ENCODE assay signal across 13 cellular contexts in genomic region chr14:93318927-93319326, GRCh38. TPM values are rescaled to one million over a fixed set of nuclear protein-coding genes. Genes with fewer than 3 reads are reported as not detected.
A peak's percentile ranks its signal among the peaks of the same experiment; 100 is the strongest.
DNase-seq lines count a peak whose midpoint lies in the region; ATAC-seq, FAIRE-seq and TF ChIP-seq lines count a peak whose summit lies in the region.
"Had no signal": no experiment of that assay in that cellular context is flagged by ENCODE, and none has a peak within 500 bp of the region (broad histone marks: within the 10 kb centered on the region; RNA-seq: fewer than 3 reads in every experiment).

No MANE protein-coding gene starts in this region.

- H3K4me1 ChIP-seq in PC-9 (replicated peaks; ENCODE audit: insufficient read depth) = peaks cover 9% of the 10 kb centered on the region
- peaks cover 10 to 65% (median 44%) of the 10 kb centered on the region in 4 donors for H3K4me1 ChIP-seq in stomach

- peaks cover 3% of the 10 kb centered on the region; the same call in 1 of the 2 replicates for H3F3A ChIP-seq in PC-9 (ENCODE audit: insufficient read depth, low read depth)

- 78 to 86% (median 83%) methylated on average over 5 of the region's 5 CpGs for WGBS in stomach, 5 donors

- peaks cover 12% of the 10 kb centered on the region; the same call in 1 of the 2 replicates for H3K36me3 ChIP-seq in PC-9 (ENCODE audit: low read depth)
- no peaks in the 10 kb centered on the region for H3K36me3 ChIP-seq in stomach
- H3K36me3 ChIP-seq: upper lobe of left lung had no signal

- H3K27me3 ChIP-seq in PC-9 (ENCODE audit: insufficient read depth, low read depth) (no peaks in the 10 kb centered on the region), stomach (no peaks in the 10 kb centered on the region)
- H3K27me3 ChIP-seq: upper lobe of left lung had no signal

- TF ChIP-seq EP300 in stomach (IDR thresholded peaks at IDR 0.05) = no peak

- intact Hi-C loops in PC-9 (cut with micrococcal nuclease; ENCODE audit: unreplicated experiment) (loop anchor here (2.0 kb wide), 1 partner anchor 60 kb away; no protein-coding TSS in a partner anchor), stomach (cut with DNase I; ENCODE audit: low total_unique reads) (no loop called here)

- H3K4me2 ChIP-seq in PC-9 = no peak overlapping the region

- DNase-seq in GM18507 (ENCODE audit: extremely low spot score, insufficient read length, low read depth) (no peak), PC-9 (no peak), epithelial cell of proximal tubule (ENCODE audit: low read depth) (peak; percentile 71), renal cortical epithelial cell (ENCODE audit: low read depth) (peak; percentile 94), stomach (no peak), SKM-1 (lab: John Stamatoyannopoulos, UW; ENCODE audit: unreplicated experiment) (no peak)
- no peak for DNase-seq in activated CD4-positive, CD25-positive, alpha-beta regulatory T cell treated with anti-CD3 and anti-CD28 coated beads, Interleukin-2, amount 50 U/mL, for 72 hours
- DNase-seq in stimulated activated naive CD8-positive, alpha-beta T cell treated with anti-CD3 and anti-CD28 coated beads, Interleukin-15, Interleukin-2, amounts not matched to agents 100 U/mL and 50 U/mL, for 24 hours = no peak
- DNase-seq: activated effector memory CD4-positive, alpha-beta T cell treated with Interleukin-2 at 50 U/mL for 16 hours; glutamatergic neuron; NCI-H2227 treated with DMSO at 0.1 percent for 48 hours; SHP77 treated with DMSO at 0.1 percent for 48 hours; upper lobe of left lung had no signal

- H3K27ac ChIP-seq in PC-9 (0 out of 2 replicates have a peak overlapping the region, but pooled peaks have one; percentile 18), stomach (no peak overlapping the region)
- H3K27ac ChIP-seq: upper lobe of left lung had no signal

- CTCF ChIA-PET in PC-9 (lab: Charles Lee) = no interaction called here

- H3K4me3 ChIP-seq in PC-9 = no peak overlapping the region
- peak overlapping the region; percentile 37 for H3K4me3 ChIP-seq in epithelial cell of proximal tubule (ENCODE audit: low read depth, low read length)
- H3K4me3 ChIP-seq in stomach = no peak overlapping the region
- H3K4me3 ChIP-seq: upper lobe of left lung had no signal

- peaks cover 20% of the 10 kb centered on the region for H4K20me1 ChIP-seq in PC-9 (ENCODE audit: insufficient read depth)

- FAIRE-seq in GM18507 (lab: Jason Lieb, UNC) = peak; percentile 47

- no peak for TF ChIP-seq POLR2A in stomach (IDR thresholded peaks at IDR 0.05)

- POLR2A ChIA-PET in PC-9 (lab: Charles Lee; ENCODE audit: unreplicated experiment) = interaction anchor here (0.6 kb wide), 1 partner anchor 12 kb away, joined by 4 read pairs; no protein-coding TSS in a partner anchor

- peaks cover 96% of the 10 kb centered on the region for H3K79me2 ChIP-seq in PC-9 (ENCODE audit: low read depth)

- no peaks in the 10 kb centered on the region for H3K9me2 ChIP-seq in PC-9 (ENCODE audit: insufficient read depth)

- no peak for ATAC-seq in stimulated activated naive CD8-positive, alpha-beta T cell treated with anti-CD3 and anti-CD28 coated beads, Interleukin-15, Interleukin-2, amounts not matched to agents 100 U/mL and 50 U/mL, for 24 hours

- no TSS peak for BruUV-seq in PC-9 (replicated peaks; lab: Mats Ljungman, UMichigan)

- TF ChIP-seq CTCF in PC-9 (conservative IDR thresholded peaks at IDR 0.05) = no peak
- no peak for TF ChIP-seq CTCF in epithelial cell of proximal tubule (conservative IDR thresholded peaks at IDR 0.05; ENCODE audit: low read depth, low read length)
- TF ChIP-seq CTCF in stomach (IDR thresholded peaks at IDR 0.05) = no peak

- no peak overlapping the region for H2AFZ ChIP-seq in PC-9

- H3K9me3 ChIP-seq in PC-9 (ENCODE audit: insufficient read depth, low read depth) (no peaks in the 10 kb centered on the region), stomach (no peaks in the 10 kb centered on the region)
- H3K9me3 ChIP-seq: upper lobe of left lung had no signal

RNA-seq across cellular contexts. Expression of gene BTBD7, which starts 13.9 kb away (rescaled TPM):
- 30.1 and 31.4 TPM in 2 replicates for total RNA-seq in PC-9 (2021)
- total RNA-seq in epithelial cell of proximal tubule = 18.4 and 22.2 TPM in 2 replicates
- total RNA-seq in renal cortical epithelial cell = 49.0 and 81.6 TPM in 2 replicates
- total RNA-seq in stomach = 10 to 100 TPM; 19.6 to 99.2 (median 32.2) TPM
- polyA plus RNA-seq in stomach = 1 to 10 TPM; 5.7 to 9.2 (median 7.3) TPM

RNA-seq across cellular contexts. Expression of gene COX8C, which starts 28.1 kb away (rescaled TPM):
- not detected in 2 replicates for total RNA-seq in PC-9 (2021)
- total RNA-seq in epithelial cell of proximal tubule = not detected in 2 replicates
- total RNA-seq in renal cortical epithelial cell = 0.60 TPM in 1 of 2 replicates, not detected in the other
- not detected for total RNA-seq in stomach
- polyA plus RNA-seq in stomach = not detected
- total RNA-seq: upper lobe of left lung had no signal

Comparison
In these comparisons a context has a peak if more than half of its experiments do, and no peak if none do; other contexts are left out.
1. DNase-seq: peak in epithelial cell of proximal tubule (single experiment) and renal cortical epithelial cell (single experiment); none in GM18507 (single experiment), PC-9 (0 of 2), stomach (single experiment), activated CD4-positive, CD25-positive, alpha-beta regulatory T cell treated with anti-CD3 and anti-CD28 coated beads, Interleukin-2, amount 50 U/mL, for 72 hours (single experiment), SKM-1 (single experiment) and stimulated activated naive CD8-positive, alpha-beta T cell treated with anti-CD3 and anti-CD28 coated beads, Interleukin-15, Interleukin-2, amounts not matched to agents 100 U/mL and 50 U/mL, for 24 hours (single experiment).